Comparison of ENCODE assay signal across 21 cellular contexts in genomic region chr12:115194448-115194847, GRCh38.
A peak's percentile ranks its signal among the peaks of the same experiment; 100 is the strongest.
DNase-seq lines count a peak whose midpoint lies in the region; FAIRE-seq and TF ChIP-seq lines count a peak whose summit lies in the region.
"Had no signal": no experiment of that assay in that cellular context is flagged by ENCODE, and none has a peak within 500 bp of the region (broad histone marks: within the 10 kb centered on the region; RNA-seq: fewer than 3 reads in every experiment).

No MANE protein-coding gene starts in this region.

- CTCF ChIA-PET in HEK293T (lab: Yijun Ruan, JAX) = no interaction called here
- CTCF ChIA-PET in H1 (lab: Charles Lee; ENCODE audit: partially characterized antibody) = no interaction called here

- H2BK120ac ChIP-seq in H1 (replicated peaks; ENCODE audit: low read depth, low read length) = no peak overlapping the region
- no peak overlapping the region for H2BK120ac ChIP-seq in mesendoderm (ENCODE audit: low read depth, low read length)

- H4K8ac ChIP-seq in H1 (ENCODE audit: extremely low read depth, insufficient read depth, low read length) = no peak overlapping the region
- H4K8ac ChIP-seq in mesendoderm (ENCODE audit: low read depth, low read length) = no peak overlapping the region

- H2BK5ac ChIP-seq in H1 (ENCODE audit: low read depth, low read length) = no peak overlapping the region
- H2BK5ac ChIP-seq in mesendoderm (ENCODE audit: low read length) = no peak overlapping the region

- H3K4me2 ChIP-seq in H1 (ENCODE audit: insufficient read depth in 1 of 2, low read depth in 2 of 2, low read length in 2 of 2) = no peak overlapping the region
- no peak overlapping the region for H3K4me2 ChIP-seq in mesendoderm (ENCODE audit: low read length)

- H2AK5ac ChIP-seq in H1 (ENCODE audit: low read depth, low read length) (no peak overlapping the region), mesendoderm (ENCODE audit: low read length) (no peak overlapping the region)

- H3K4me1 ChIP-seq in H1 (replicated peaks in 1 of 4; ENCODE audit: control insufficient read depth in 3 of 4, insufficient read depth in 4 of 4, low read length in 3 of 4) = peaks cover 0 to 6% (median 3%) of the 10 kb centered on the region in 4 experiments; a peak in 3 of 7 replicates
- no peaks in the 10 kb centered on the region for H3K4me1 ChIP-seq in mesendoderm (ENCODE audit: control insufficient read depth, low read depth, low read length)

- H3K56ac ChIP-seq in H1 (replicated peaks; ENCODE audit: insufficient read length, low read depth, low read length) = no peak overlapping the region
- no peak overlapping the region for H3K56ac ChIP-seq in mesendoderm (ENCODE audit: low read length)

- H3K27me3 ChIP-seq in H1 (replicated peaks in 1 of 4; ENCODE audit: control insufficient read depth in 3 of 4, extremely low read depth in 1 of 4, insufficient read depth in 3 of 4, low read length in 3 of 4) (no peaks in the 10 kb centered on the region), mesendoderm (ENCODE audit: insufficient read depth, low read length, poor library complexity) (no peaks in the 10 kb centered on the region)
- H3K27me3 ChIP-seq: BE2C had no signal

- no peak overlapping the region for H4K91ac ChIP-seq in H1 (replicated peaks; ENCODE audit: insufficient read length, low read length)

- H2BK15ac ChIP-seq in H1 (ENCODE audit: low read length) (no peak overlapping the region; the same call in 1 of the 2 replicates), mesendoderm (replicated peaks; ENCODE audit: low read depth) (no peak overlapping the region)

- H3K9me3 ChIP-seq in H1 (ENCODE audit: insufficient read depth in 2 of 2, low read depth in 1 of 2, low read length in 1 of 2) = no peaks in the 10 kb centered on the region
- H3K9me3 ChIP-seq: BE2C had no signal

- 91% methylated on average over 5 of the region's 5 CpGs; no CpG with 5 or more reads in 1 of the 2 experiments for WGBS in H1 (ENCODE audit: extremely low coverage in 1 of 2, insufficient coverage in 1 of 2, insufficient read length in 1 of 2, insufficient replicate concordance in 2 of 2, low coverage in 1 of 2, low lambda C conversion rate in 2 of 2, missing lambda C conversion rate in 1 of 2), 2 experiments
- WGBS in mesendoderm (ENCODE audit: extremely low coverage, insufficient coverage, low lambda C conversion rate) = no CpG with 5 or more reads among the region's 5 CpGs

- FAIRE-seq in H1 (lab: Jason Lieb, UNC) (no peak), GM12892 (lab: Jason Lieb, UNC) (no peak)
- FAIRE-seq: D721Med, G401.6 had no signal

- TF ChIP-seq EP300 in H1 (IDR thresholded peaks at IDR 0.05; ENCODE audit: borderline replicate concordance in 1 of 2, low read depth in 2 of 2, low read length in 2 of 2) = no peak

- H3K9ac ChIP-seq in H1 (replicated peaks in 1 of 4; ENCODE audit: extremely low read depth in 1 of 4, low read depth in 3 of 4, low read length in 3 of 4) (no peak overlapping the region), mesendoderm (ENCODE audit: low read length) (no peak overlapping the region)

- no peak overlapping the region for H3K23ac ChIP-seq in H1 (ENCODE audit: insufficient read length)
- H3K23ac ChIP-seq in mesendoderm (ENCODE audit: low read length) = no peak overlapping the region

- H3K4me3 ChIP-seq in H1 (ENCODE audit: extremely low read depth in 1 of 4, insufficient read depth in 2 of 4, low read depth in 3 of 4, low read length in 4 of 4) = no peak overlapping the region
- H3K4me3 ChIP-seq in mesendoderm (ENCODE audit: low read length) = no peak overlapping the region

- peak; percentile 25 for DNase-seq in HEK293T (ENCODE audit: extremely low spot score)
- DNase-seq in H1 (ENCODE audit: low read depth in 1 of 2, low spot score in 2 of 2) = no peak
- peak; percentile 47 for DNase-seq in mesendoderm
- no peak for DNase-seq in H4 (ENCODE audit: low spot score)
- no peak for DNase-seq in NCI-H526 (lab: John Stamatoyannopoulos, UW)
- no peak for DNase-seq in GM12892 (ENCODE audit: insufficient read length)
- DNase-seq in NCI-H524 (lab: John Stamatoyannopoulos, UW) = no peak
- DNase-seq: BE2C, DMS53, H7, HFFc6, KBM-7, MM.1S, NCI-H2029 treated with DMSO at 0.1 percent for 48 hours, NCI-H446 treated with DMSO at 0.1 percent for 48 hours, NCI-H69, SHP77, T-cell had no signal

- H2BK12ac ChIP-seq in H1 (ENCODE audit: low read depth, low read length) = no peak overlapping the region

- H3K4ac ChIP-seq in H1 (replicated peaks; ENCODE audit: insufficient read length, low read depth, low read length) (no peak overlapping the region), mesendoderm (ENCODE audit: low read depth, low read length) (no peak overlapping the region)

- no peaks in the 10 kb centered on the region for H4K20me1 ChIP-seq in H1 (replicated peaks in 1 of 2; ENCODE audit: control insufficient read depth in 1 of 2, insufficient read depth in 2 of 2, low read length in 2 of 2)

- H3K27ac ChIP-seq in H1 (ENCODE audit: low read depth, low read length) = no peak overlapping the region
- no peak overlapping the region for H3K27ac ChIP-seq in mesendoderm (ENCODE audit: low read depth, low read length)
- H3K27ac ChIP-seq: RWPE1 had no signal

- peak overlapping the region; percentile 2; the same call in 1 of the 2 replicates for H2AFZ ChIP-seq in H1 (ENCODE audit: low read length)

- TF ChIP-seq POLR2A in H1 (IDR thresholded peaks at IDR 0.05; ENCODE audit: control extremely low read depth in 1 of 2, low read depth in 2 of 2, low read length in 2 of 2) (no peak), GM12892 (IDR thresholded peaks at IDR 0.05; ENCODE audit: low read depth, low read length) (no peak)

- TF ChIP-seq CTCF in H1 (IDR thresholded peaks at IDR 0.05; ENCODE audit: control extremely low read depth in 1 of 3, insufficient read depth in 1 of 3, low read depth in 1 of 3, low read length in 3 of 3) = no peak

- H3K18ac ChIP-seq in H1 (ENCODE audit: extremely low read depth, low read length) (no peak overlapping the region), mesendoderm (ENCODE audit: low read length) (no peak overlapping the region)

- POLR2A ChIA-PET in HEK293T (lab: Yijun Ruan, JAX) = interaction anchor here (0.6 kb wide), 1 partner anchor 271 kb away, joined by 3 read pairs; no protein-coding TSS in a partner anchor
- POLR2A ChIA-PET in H1 (lab: Charles Lee; ENCODE audit: partially characterized antibody) = no interaction called here

- H2BK20ac ChIP-seq in H1 (ENCODE audit: low read length) = no peak overlapping the region

- no peak overlapping the region for H4K5ac ChIP-seq in H1 (ENCODE audit: insufficient read length, low read depth, low read length)
- no peak overlapping the region for H4K5ac ChIP-seq in mesendoderm (ENCODE audit: low read length)

- H3K79me2 ChIP-seq in H1 (ENCODE audit: control insufficient read depth in 1 of 2, insufficient read depth in 2 of 2, low read length in 2 of 2) = no peaks in the 10 kb centered on the region
- H3K79me2 ChIP-seq in mesendoderm (ENCODE audit: control insufficient read depth, insufficient read depth, low read length) = no peaks in the 10 kb centered on the region

- no peak for TF ChIP-seq RAD21 in H1 (IDR thresholded peaks at IDR 0.05 in 1 of 2, conservative IDR thresholded peaks at IDR 0.05 in 1 of 2; ENCODE audit: low read depth in 2 of 2, low read length in 2 of 2)

- no peak overlapping the region for H3K14ac ChIP-seq in H1 (ENCODE audit: insufficient read length)

- H3K79me1 ChIP-seq in H1 (ENCODE audit: low read depth, low read length) = no peaks in the 10 kb centered on the region
- H3K79me1 ChIP-seq in mesendoderm (ENCODE audit: low read length) = no peaks in the 10 kb centered on the region

- no peaks in the 10 kb centered on the region for H3K23me2 ChIP-seq in H1 (ENCODE audit: low read depth, low read length)

- H3K36me3 ChIP-seq in H1 (ENCODE audit: control insufficient read depth in 2 of 4, insufficient read depth in 4 of 4, low read length in 3 of 4) = no peaks in the 10 kb centered on the region
- H3K36me3 ChIP-seq in mesendoderm (ENCODE audit: control insufficient read depth, insufficient read depth, low read length) = no peaks in the 10 kb centered on the region
- H3K36me3 ChIP-seq: BE2C had no signal

TF ChIP-seq in HEK293T, 16 proteins besides CTCF, POLR2A, EP300 and RAD21:
- TF ChIP-seq PKNOX1 (IDR thresholded peaks at IDR 0.05) (peak; percentile 70), CTBP1 (IDR thresholded peaks at IDR 0.05; ENCODE audit: borderline replicate concordance) (no peak), NFRKB (IDR thresholded peaks at IDR 0.05) (no peak), SP1 (IDR thresholded peaks at IDR 0.05) (no peak), FOXA1 (IDR thresholded peaks at IDR 0.05) (no peak), ELF4 (IDR thresholded peaks at IDR 0.05) (no peak), BHLHE40 (IDR thresholded peaks at IDR 0.05; ENCODE audit: borderline replicate concordance) (no peak)

TF ChIP-seq in H1, 55 proteins besides CTCF, POLR2A, EP300 and RAD21:
- TF ChIP-seq ATF2 (IDR thresholded peaks at IDR 0.05; ENCODE audit: low read length) = no peak
- TF ChIP-seq RNF2 (IDR thresholded peaks at IDR 0.05; ENCODE audit: borderline replicate concordance, low read depth, low read length, missing control alignments, poor library complexity, severe bottlenecking) = no peak
- TF ChIP-seq ZNF274 (IDR thresholded peaks at IDR 0.05; ENCODE audit: borderline replicate concordance, extremely low read depth, low read length) = no peak
- no peak for TF ChIP-seq POLR2AphosphoS5 (IDR thresholded peaks at IDR 0.05; ENCODE audit: low read depth, low read length)
- no peak for TF ChIP-seq KDM5A (IDR thresholded peaks at IDR 0.05; ENCODE audit: low read length)
- no peak for TF ChIP-seq CHD1 (IDR thresholded peaks at IDR 0.05; ENCODE audit: low read depth, low read length)
- TF ChIP-seq RFX5 (IDR thresholded peaks at IDR 0.05; ENCODE audit: borderline replicate concordance, low read depth, low read length) = no peak
- TF ChIP-seq KDM4A (IDR thresholded peaks at IDR 0.05; ENCODE audit: low read depth, low read length, severe bottlenecking) = no peak
- TF ChIP-seq TEAD4 (IDR thresholded peaks at IDR 0.05; ENCODE audit: low read depth, low read length) = no peak
- TF ChIP-seq SP2 (IDR thresholded peaks at IDR 0.05; ENCODE audit: low read length) = no peak
- no peak for TF ChIP-seq YY1 (IDR thresholded peaks at IDR 0.05; ENCODE audit: low read depth, low read length)
- no peak for TF ChIP-seq TAF7 (optimal IDR thresholded peaks at IDR 0.05; ENCODE audit: borderline replicate concordance, low read depth, low read length)

Comparison
In these comparisons a context has a peak if more than half of its experiments do, and no peak if none do; other contexts are left out.
1. DNase-seq: peak in HEK293T (single experiment) and mesendoderm (single experiment); none in H1 (0 of 2), H4 (single experiment), NCI-H526 (0 of 2), GM12892 (single experiment) and NCI-H524 (0 of 2).